ENCODE assay signal across 30 cellular contexts in the genomic region with DNA sequence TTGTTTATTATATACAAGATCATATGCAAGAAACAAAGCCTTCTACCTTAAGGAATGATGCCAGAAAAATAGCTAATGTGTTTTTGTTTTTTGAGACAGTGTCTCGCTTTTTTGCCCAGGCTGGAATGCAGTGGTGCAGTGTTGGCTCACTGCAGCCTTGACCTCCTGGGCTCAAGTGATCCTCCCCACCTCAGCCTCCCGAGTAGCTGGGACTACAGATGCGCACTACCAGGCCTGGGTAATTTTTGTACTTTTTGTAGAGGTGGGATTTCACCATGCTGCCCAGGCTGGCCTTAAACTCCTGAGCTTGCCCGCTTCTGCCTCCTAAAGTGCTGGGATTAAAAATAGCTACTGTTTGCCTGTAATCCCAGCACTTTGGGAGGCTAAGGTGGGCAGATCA.
"Had no signal": no experiment of that assay in that cellular context is flagged by ENCODE, and none has a peak within 500 bp of the region (broad histone marks: within the 10 kb centered on the region; RNA-seq: fewer than 3 reads in every experiment).

No MANE protein-coding gene starts in this region.

- H3K27ac ChIP-seq: ascending aorta, breast epithelium, cardiac muscle cell, colonic mucosa, epithelial cell of prostate, esophagus squamous epithelium, gastroesophageal sphincter had no signal

- H3K36me3 ChIP-seq: ascending aorta, breast epithelium, colonic mucosa had no signal

- FAIRE-seq: endometrium, endothelial cell of umbilical vein had no signal

- H3K4me3 Mint-ChIP-seq: activated CD4-positive, alpha-beta memory T cell treated with anti-CD3 and anti-CD28 coated beads for 36 hours; activated CD4-positive, alpha-beta T cell treated with anti-CD3 and anti-CD28 coated beads for 36 hours; activated CD4-positive, alpha-beta T cell treated with anti-CD3 and anti-CD28 coated beads, Interleukin-2, amount 10 ng/mL, durations not matched to agents 24 days and 14 days; activated CD8-positive, alpha-beta memory T cell treated with anti-CD3 and anti-CD28 coated beads, Interleukin-2, amount 10 ng/mL, durations not matched to agents 7 days and 5 days; activated CD8-positive, alpha-beta T cell treated with anti-CD3 and anti-CD28 coated beads, Interleukin-2, amount 10 ng/mL, durations not matched to agents 7 days and 5 days; activated T-helper 17 cell treated with anti-CD3 and anti-CD28 coated beads, Interleukin-2, amount 50 U/mL, for 72 hours; brain had no signal

- H3K27ac Mint-ChIP-seq: activated CD4-positive, alpha-beta T cell treated with anti-CD3 and anti-CD28 coated beads for 36 hours; activated CD4-positive, alpha-beta T cell treated with anti-CD3 and anti-CD28 coated beads, Interleukin-2, amount 10 ng/mL, durations not matched to agents 24 days and 14 days; activated CD8-positive, alpha-beta memory T cell treated with anti-CD3 and anti-CD28 coated beads, Interleukin-2, amount 10 ng/mL, durations not matched to agents 7 days and 5 days; activated CD8-positive, alpha-beta T cell treated with anti-CD3 and anti-CD28 coated beads, Interleukin-2, amount 10 ng/mL, durations not matched to agents 7 days and 5 days; activated naive CD4-positive, alpha-beta T cell treated with anti-CD3 and anti-CD28 coated beads, Interleukin-2, amount 50 U/mL, for 72 hours; activated T-helper 17 cell treated with anti-CD3 and anti-CD28 coated beads, Interleukin-2, amount 50 U/mL, for 72 hours; brain had no signal

- ATAC-seq: activated CD4-positive, alpha-beta T cell treated with anti-CD3 and anti-CD28 coated beads for 36 hours; activated CD8-positive, alpha-beta memory T cell treated with anti-CD3 and anti-CD28 coated beads, Interleukin-2, amount 10 ng/mL, durations not matched to agents 7 days and 5 days; activated CD8-positive, alpha-beta T cell treated with anti-CD3 and anti-CD28 coated beads, Interleukin-2, amount 10 ng/mL, durations not matched to agents 7 days and 5 days; activated naive CD4-positive, alpha-beta T cell treated with anti-CD3 and anti-CD28 coated beads, Interleukin-2, amount 50 U/mL, for 72 hours; gastroesophageal sphincter had no signal

- H3K4me3 ChIP-seq: ascending aorta, breast epithelium, cardiac muscle cell, colonic mucosa, esophagus squamous epithelium, gastroesophageal sphincter had no signal

- H3K9me3 Mint-ChIP-seq: activated T-helper 17 cell treated with anti-CD3 and anti-CD28 coated beads, Interleukin-2, amount 50 U/mL, for 72 hours had no signal

- H3K27me3 ChIP-seq: ascending aorta, breast epithelium, cardiac muscle cell, colonic mucosa, esophagus squamous epithelium, gastroesophageal sphincter had no signal

- H3K9me3 ChIP-seq: ascending aorta, breast epithelium, colonic mucosa had no signal

- H3K4me1 ChIP-seq: breast epithelium, colonic mucosa, esophagus squamous epithelium had no signal

- H3K27me3 Mint-ChIP-seq: activated CD4-positive, alpha-beta memory T cell treated with anti-CD3 and anti-CD28 coated beads for 36 hours; activated CD4-positive, alpha-beta T cell treated with anti-CD3 and anti-CD28 coated beads for 36 hours; activated CD4-positive, alpha-beta T cell treated with anti-CD3 and anti-CD28 coated beads, Interleukin-2, amount 10 ng/mL, durations not matched to agents 24 days and 14 days; activated CD8-positive, alpha-beta memory T cell treated with anti-CD3 and anti-CD28 coated beads, Interleukin-2, amount 10 ng/mL, durations not matched to agents 7 days and 5 days; activated T-helper 17 cell treated with anti-CD3 and anti-CD28 coated beads, Interleukin-2, amount 50 U/mL, for 72 hours; brain had no signal

- DNase-seq: activated CD4-positive, alpha-beta memory T cell treated with anti-CD3 and anti-CD28 coated beads for 36 hours; activated CD4-positive, alpha-beta T cell treated with anti-CD3 and anti-CD28 coated beads for 36 hours; activated CD4-positive, alpha-beta T cell treated with anti-CD3 and anti-CD28 coated beads, Interleukin-2, amount 10 ng/mL, durations not matched to agents 24 days and 14 days; activated CD4-positive, CD25-positive, alpha-beta regulatory T cell; activated CD4-positive, CD25-positive, alpha-beta regulatory T cell treated with anti-CD3 and anti-CD28 coated beads, Interleukin-2, amount 50 U/mL, for 72 hours; activated CD8-positive, alpha-beta memory T cell treated with anti-CD3 and anti-CD28 coated beads, Interleukin-2, amount 10 ng/mL, durations not matched to agents 7 days and 5 days; activated CD8-positive, alpha-beta memory T cell treated with anti-CD3 and anti-CD28 coated beads, Interleukin-2, amount 50 U/mL, for 4 hours; activated CD8-positive, alpha-beta T cell treated with anti-CD3 and anti-CD28 coated beads, Interleukin-2, amount 10 ng/mL, durations not matched to agents 7 days and 5 days; activated effector memory CD4-positive, alpha-beta T cell treated with Interleukin-2 at 50 U/mL for 16 hours; activated gamma-delta T cell treated with Interleukin-2 at 50 U/mL for 16 hours; activated naive CD4-positive, alpha-beta T cell treated with Interleukin-2 at 50 U/mL for 16 hours; activated T-cell treated with anti-CD3 and anti-CD28 coated beads, Interleukin-2, amount 50 U/mL, for 1 hour; central memory CD4-positive, alpha-beta T cell; cerebellar nuclear complex; colonic mucosa; effector CD8-positive, alpha-beta T cell; esophagus squamous epithelium; foreskin melanocyte; hippocampal formation; T-helper 2 cell had no signal
